7 cellular contexts compared by ENCODE assay signal in genomic region chr9:4944431-4945226, GRCh38. TPM values are rescaled to one million over a fixed set of nuclear protein-coding genes. Genes with fewer than 3 reads are reported as not detected.
DNase-seq lines count a peak whose midpoint lies in the region; ATAC-seq and TF ChIP-seq lines count a peak whose summit lies in the region.
"Not testable (repeated sequence)": the region's sequence is repeated elsewhere in the genome, so short reads cannot be mapped to it uniquely, and the experiment has no call there.

No MANE protein-coding gene starts in this region.

- not testable (repeated sequence) for H3K4me3 ChIP-seq in epithelial cell of esophagus (ENCODE audit: low read length); gastrocnemius medialis

- peak overlapping the region; percentile 7 to 61 (median 21) for H3K27ac ChIP-seq in gastrocnemius medialis

- ATAC-seq in activated CD4-positive, alpha-beta T cell treated with anti-CD3 and anti-CD28 coated beads for 36 hours; gastrocnemius medialis: not testable (repeated sequence)

- TF ChIP-seq CTCF in epithelial cell of esophagus (IDR thresholded peaks at IDR 0.05; ENCODE audit: insufficient read depth, low read depth, low read length, missing control alignments); gastrocnemius medialis (IDR thresholded peaks at IDR 0.05 in 4 of 5, conservative IDR thresholded peaks at IDR 0.05 in 1 of 5): not testable (repeated sequence)

- in situ Hi-C loops in KBM-7 (cut with MboI; ENCODE audit: low pct_unique_long_range_greater_than_20kb, low sequenced_read_pairs); gastrocnemius medialis (cut with MboI; ENCODE audit: low sequenced_read_pairs in 4 of 4): not testable (repeated sequence)

- peak overlapping the region; percentile 85 for H3K27ac Mint-ChIP-seq in activated CD4-positive, alpha-beta T cell treated with anti-CD3 and anti-CD28 coated beads for 36 hours
- H3K27ac Mint-ChIP-seq in activated naive CD4-positive, alpha-beta T cell treated with anti-CD3 and anti-CD28 coated beads, Interleukin-2, amount 50 U/mL, for 24 hours: peak overlapping the region; percentile 77

- not testable (repeated sequence) for H3K9me3 Mint-ChIP-seq in activated CD4-positive, alpha-beta T cell treated with anti-CD3 and anti-CD28 coated beads for 36 hours (ENCODE audit: low read depth); activated naive CD4-positive, alpha-beta T cell treated with anti-CD3 and anti-CD28 coated beads, Interleukin-2, amount 50 U/mL, for 24 hours

- peak; percentile 2 for DNase-seq in KBM-7
- DNase-seq in activated CD4-positive, alpha-beta T cell treated with anti-CD3 and anti-CD28 coated beads for 36 hours: peak; percentile 61
- peak; percentile 27 for DNase-seq in activated T-cell treated with anti-CD3 and anti-CD28 coated beads for 24 hours (ENCODE audit: low read depth)
- peak; percentile 73 for DNase-seq in epithelial cell of esophagus (ENCODE audit: low read depth)
- not testable (repeated sequence) for DNase-seq in gastrocnemius medialis
- DNase-seq in stimulated activated CD8-positive, alpha-beta memory T cell treated with anti-CD3 and anti-CD28 coated beads, Interleukin-7, amount 100 ng/mL, for 48 hours (ENCODE audit: extremely low read depth in 1 of 2, low read depth in 1 of 2): peak; percentile 21 to 37

- not testable (repeated sequence) for H3K36me3 Mint-ChIP-seq in activated CD4-positive, alpha-beta T cell treated with anti-CD3 and anti-CD28 coated beads for 36 hours (ENCODE audit: low read depth); activated naive CD4-positive, alpha-beta T cell treated with anti-CD3 and anti-CD28 coated beads, Interleukin-2, amount 50 U/mL, for 24 hours

- peaks cover 48% of the 10 kb centered on the region for H3K4me1 Mint-ChIP-seq in activated CD4-positive, alpha-beta T cell treated with anti-CD3 and anti-CD28 coated beads for 36 hours
- peaks cover 42% of the 10 kb centered on the region for H3K4me1 Mint-ChIP-seq in activated naive CD4-positive, alpha-beta T cell treated with anti-CD3 and anti-CD28 coated beads, Interleukin-2, amount 50 U/mL, for 24 hours

- CTCF ChIA-PET in activated CD4-positive, alpha-beta T cell treated with anti-CD3 and anti-CD28 coated beads for 36 hours (lab: Charles Lee): interaction anchor here (0.6 to 0.9 kb wide), 4 partner anchors 18 to 157 kb away, joined by 3 to 4 read pairs (median 3); no protein-coding TSS in a partner anchor

- H3K36me3 ChIP-seq in gastrocnemius medialis: not testable (repeated sequence)

- POLR2A ChIA-PET in activated CD4-positive, alpha-beta T cell treated with anti-CD3 and anti-CD28 coated beads for 36 hours (lab: Charles Lee): interaction anchor here (0.6 to 0.9 kb wide), 2 partner anchors 27 to 664 kb away, joined by 4 to 9 read pairs; no protein-coding TSS in a partner anchor

- not testable (repeated sequence) for H3K27me3 ChIP-seq in gastrocnemius medialis

- peak overlapping the region; percentile 20 for H3K4me3 Mint-ChIP-seq in activated CD4-positive, alpha-beta T cell treated with anti-CD3 and anti-CD28 coated beads for 36 hours
- H3K4me3 Mint-ChIP-seq in activated naive CD4-positive, alpha-beta T cell treated with anti-CD3 and anti-CD28 coated beads, Interleukin-2, amount 50 U/mL, for 24 hours: peak overlapping the region; percentile 52

- intact Hi-C loops in activated CD4-positive, alpha-beta T cell treated with anti-CD3 and anti-CD28 coated beads for 36 hours (cut with DNase I, micrococcal nuclease): loop anchor here in 1 of 2 experiments (2.0 to 5.0 kb wide), 3 partner anchors 112 to 1417 kb away; partner anchors contain the start of gene RFX3
- intact Hi-C loops in gastrocnemius medialis (cut with DNase I; ENCODE audit: low total_unique reads): not testable (repeated sequence)

- H3K9me3 ChIP-seq in gastrocnemius medialis: not testable (repeated sequence)

- peaks cover 5 to 26% of the 10 kb centered on the region in 2 donors for H3K4me1 ChIP-seq in gastrocnemius medialis

- not testable (repeated sequence) for H3K27me3 Mint-ChIP-seq in activated CD4-positive, alpha-beta T cell treated with anti-CD3 and anti-CD28 coated beads for 36 hours; activated naive CD4-positive, alpha-beta T cell treated with anti-CD3 and anti-CD28 coated beads, Interleukin-2, amount 50 U/mL, for 24 hours

- TF ChIP-seq POLR2A in gastrocnemius medialis (IDR thresholded peaks at IDR 0.05): not testable (repeated sequence)

RNA-seq across cellular contexts. Expression of gene JAK2, which starts 40.4 kb away (rescaled TPM):
- 10 to 100 TPM; 19.4 to 19.5 TPM for total RNA-seq in activated CD4-positive, alpha-beta T cell treated with anti-CD3 and anti-CD28 coated beads for 36 hours
- 10 to 100 TPM in 2 of 4 donors, 1 to 10 TPM in 2; 4.6 to 16.5 (median 9.0) TPM for total RNA-seq in gastrocnemius medialis
